In genomic region chr6:35400901-35401311, GRCh38 we compare ENCODE assay signal across 13 cellular contexts. TPM values are rescaled to one million over a fixed set of nuclear protein-coding genes. Genes with fewer than 3 reads are reported as not detected.
A peak's percentile ranks its signal among the peaks of the same experiment; 100 is the strongest.
DNase-seq lines count a peak whose midpoint lies in the region; ATAC-seq and TF ChIP-seq lines count a peak whose summit lies in the region.
"Had no signal": no experiment of that assay in that cellular context is flagged by ENCODE, and none has a peak within 500 bp of the region (broad histone marks: within the 10 kb centered on the region; RNA-seq: fewer than 3 reads in every experiment).

No MANE protein-coding gene starts in this region.

- H4K20me1 ChIP-seq in GM23248 (ENCODE audit: insufficient read depth) (no peaks in the 10 kb centered on the region), osteoblast (ENCODE audit: insufficient read depth, low read length) (peaks cover 24% of the 10 kb centered on the region)

- WGBS in GM23248 (ENCODE audit: low coverage in 1 of 2, low lambda C conversion rate in 2 of 2, missing lambda C conversion rate in 2 of 2), 2 experiments, result 44 to 58% methylated on average over 5 of the region's 5 CpGs
- 92 to 93% methylated on average over 5 of the region's 5 CpGs for WGBS in endodermal cell (ENCODE audit: insufficient coverage in 1 of 2, insufficient read length in 1 of 2), 2 experiments

- H3K4me1 Mint-ChIP-seq in endodermal cell, result peaks cover 14% of the 10 kb centered on the region

- H3K27ac Mint-ChIP-seq in endodermal cell, result no peak overlapping the region

- in situ Hi-C loops in GM23248 (cut with MboI), result no loop called here

- H3K36me3 ChIP-seq in GM23248 (ENCODE audit: low read depth), result no peaks in the 10 kb centered on the region
- no peaks in the 10 kb centered on the region for H3K36me3 ChIP-seq in osteoblast (ENCODE audit: insufficient read depth, low read length)
- no peaks in the 10 kb centered on the region for H3K36me3 ChIP-seq in SJCRH30
- no peaks in the 10 kb centered on the region for H3K36me3 ChIP-seq in endodermal cell (ENCODE audit: control insufficient read depth, insufficient read depth, low read length)
- H3K36me3 ChIP-seq: sigmoid colon, uterus had no signal

- H3K27me3 ChIP-seq in GM23248 (replicated peaks; ENCODE audit: insufficient read depth) (no peaks in the 10 kb centered on the region), osteoblast (ENCODE audit: insufficient read depth, low read length) (no peaks in the 10 kb centered on the region), SJCRH30 (no peaks in the 10 kb centered on the region), endodermal cell (ENCODE audit: control insufficient read depth, insufficient read depth, low read length, poor library complexity, severe bottlenecking) (no peaks in the 10 kb centered on the region)
- H3K27me3 ChIP-seq: sigmoid colon, uterus had no signal

- DNase-seq in GM23248, result peak; percentile 30
- peak; percentile 72 for DNase-seq in NCI-H2171 (lab: John Stamatoyannopoulos, UW)
- peak; percentile 99 for DNase-seq in epithelial cell of prostate (ENCODE audit: low read depth, low spot score)
- DNase-seq in osteoblast (ENCODE audit: insufficient read length, low spot score, missing footprints), result peak; percentile 41
- no peak for DNase-seq in SJCRH30
- no peak for DNase-seq in endodermal cell
- DNase-seq: amniotic stem cell; effector CD4-positive, alpha-beta T cell; NCI-H446 treated with DMSO at 0.1 percent for 48 hours; sigmoid colon; SW 1271; uterus had no signal

- peaks cover 18% of the 10 kb centered on the region for H3K4me1 ChIP-seq in GM23248 (ENCODE audit: insufficient read depth)
- H3K4me1 ChIP-seq in osteoblast (ENCODE audit: insufficient read depth, low read length), result peaks cover 20% of the 10 kb centered on the region
- H3K4me1 ChIP-seq in SJCRH30, result no peaks in the 10 kb centered on the region
- H3K4me1 ChIP-seq in endodermal cell (ENCODE audit: control insufficient read depth, insufficient read depth, low read length), result no peaks in the 10 kb centered on the region
- H3K4me1 ChIP-seq: sigmoid colon, uterus had no signal

- H3F3A ChIP-seq in GM23248 (ENCODE audit: insufficient read depth), result no peaks in the 10 kb centered on the region

- TF ChIP-seq CTCF in osteoblast (IDR thresholded peaks at IDR 0.05; ENCODE audit: extremely low read depth, low read depth, low read length) (no peak), endodermal cell (conservative IDR thresholded peaks at IDR 0.05) (no peak)

- H3K79me2 ChIP-seq in GM23248 (ENCODE audit: insufficient read depth) (peaks cover 99% of the 10 kb centered on the region), osteoblast (ENCODE audit: insufficient read depth, low read length) (peaks cover 88% of the 10 kb centered on the region)

- H3K4me2 ChIP-seq in GM23248 (ENCODE audit: unreplicated experiment) (no peak overlapping the region), osteoblast (ENCODE audit: insufficient read depth, low read length) (no peak overlapping the region)

- H3K36me3 Mint-ChIP-seq in endodermal cell (ENCODE audit: low read depth), result peaks cover 6% of the 10 kb centered on the region

- H3K4me3 ChIP-seq in GM23248, result no peak overlapping the region
- no peak overlapping the region for H3K4me3 ChIP-seq in osteoblast (ENCODE audit: insufficient read depth, low read length)
- H3K4me3 ChIP-seq in SJCRH30, result no peak overlapping the region
- H3K4me3 ChIP-seq in endodermal cell (ENCODE audit: low read length), result no peak overlapping the region
- H3K4me3 ChIP-seq: sigmoid colon, uterus had no signal

- H3K9ac ChIP-seq in GM23248, result no peak overlapping the region
- no peak overlapping the region for H3K9ac ChIP-seq in endodermal cell (ENCODE audit: extremely low read depth, low read length, poor library complexity, severe bottlenecking)

- no peak overlapping the region for H3K4me3 Mint-ChIP-seq in endodermal cell

- H3K9me2 ChIP-seq in GM23248 (ENCODE audit: insufficient read depth), result no peaks in the 10 kb centered on the region

- H3K27ac ChIP-seq in GM23248, result no peak overlapping the region
- peak overlapping the region; percentile 100 for H3K27ac ChIP-seq in epithelial cell of prostate
- peak overlapping the region; percentile 39 for H3K27ac ChIP-seq in osteoblast (ENCODE audit: low read depth, low read length)
- H3K27ac ChIP-seq in SJCRH30, result no peak overlapping the region
- H3K27ac ChIP-seq in endodermal cell (ENCODE audit: low read depth, low read length), result no peak overlapping the region
- H3K27ac ChIP-seq: sigmoid colon, uterus had no signal

- H2AFZ ChIP-seq in GM23248 (no peak overlapping the region), osteoblast (ENCODE audit: low read length) (no peak overlapping the region)

- H3K9me3 ChIP-seq in GM23248 (ENCODE audit: low read depth) (no peaks in the 10 kb centered on the region), osteoblast (ENCODE audit: low read depth, low read length) (no peaks in the 10 kb centered on the region), SJCRH30 (replicated peaks) (no peaks in the 10 kb centered on the region), endodermal cell (ENCODE audit: control insufficient read depth, low read length) (no peaks in the 10 kb centered on the region)
- H3K9me3 ChIP-seq: sigmoid colon, uterus had no signal

- H3K27me3 Mint-ChIP-seq in endodermal cell (ENCODE audit: insufficient read depth), result no peaks in the 10 kb centered on the region

- H3K9me3 Mint-ChIP-seq in endodermal cell, result peaks cover 7% of the 10 kb centered on the region

- no peak for ATAC-seq in HG02610 (IDR thresholded peaks at IDR 0.05; ENCODE audit: unreplicated experiment)

RNA-seq across cellular contexts. Expression of gene FANCE, which starts 51.2 kb away (rescaled TPM):
- 9.7 and 14.7 TPM in 2 replicates for total RNA-seq in GM23248 (2014; rRNA removed; shearing (Covaris generic))
- 3.7 and 4.3 TPM in 2 replicates for polyA plus RNA-seq in GM23248 (2016; fragmentation: Nextera tagmentation; extraction: Ambion mirVana)
- total RNA-seq in osteoblast, result 13.8 and 16.6 TPM in 2 replicates
- 10.5 and 10.9 TPM in 2 replicates for total RNA-seq in SJCRH30 (2014; rRNA removed; shearing (Covaris generic))
- 10 to 100 TPM; 13.5 to 16.4 TPM for total RNA-seq in endodermal cell
- 13.3 TPM for polyA plus RNA-seq in endodermal cell (2013, experiment 1 of 2)
- polyA plus RNA-seq in endodermal cell (2013, experiment 2 of 2), result 14.2 TPM

RNA-seq across cellular contexts. Expression of gene PPARD, which starts 58.5 kb away (rescaled TPM):
- total RNA-seq in GM23248 (2014; rRNA removed; shearing (Covaris generic)), result 13.3 and 15.9 TPM in 2 replicates
- 21.7 and 22.3 TPM in 2 replicates for polyA plus RNA-seq in GM23248 (2016; fragmentation: Nextera tagmentation; extraction: Ambion mirVana)
- total RNA-seq in osteoblast (12.3 and 13.3 TPM in 2 replicates), endodermal cell (10 to 100 TPM; 10.9 to 11.5 TPM)
- 9.5 and 10.6 TPM in 2 replicates for total RNA-seq in SJCRH30 (2014; rRNA removed; shearing (Covaris generic))
- 15.1 TPM for polyA plus RNA-seq in endodermal cell (2013, experiment 1 of 2)
- polyA plus RNA-seq in endodermal cell (2013, experiment 2 of 2), result 13.3 TPM

Comparison
In these comparisons a context has a peak if more than half of its experiments do, and no peak if none do; other contexts are left out.
1. DNase-seq: peak in GM23248 (single experiment), NCI-H2171 (single experiment), epithelial cell of prostate (single experiment) and osteoblast (single experiment); none in SJCRH30 (0 of 2) and endodermal cell (single experiment).
2. H3K27ac ChIP-seq: peak in epithelial cell of prostate (single experiment) and osteoblast (single experiment); none in GM23248 (single experiment), SJCRH30 (single experiment) and endodermal cell (single experiment).